ENCODE assay signal across 7 cellular contexts in the genomic region with DNA sequence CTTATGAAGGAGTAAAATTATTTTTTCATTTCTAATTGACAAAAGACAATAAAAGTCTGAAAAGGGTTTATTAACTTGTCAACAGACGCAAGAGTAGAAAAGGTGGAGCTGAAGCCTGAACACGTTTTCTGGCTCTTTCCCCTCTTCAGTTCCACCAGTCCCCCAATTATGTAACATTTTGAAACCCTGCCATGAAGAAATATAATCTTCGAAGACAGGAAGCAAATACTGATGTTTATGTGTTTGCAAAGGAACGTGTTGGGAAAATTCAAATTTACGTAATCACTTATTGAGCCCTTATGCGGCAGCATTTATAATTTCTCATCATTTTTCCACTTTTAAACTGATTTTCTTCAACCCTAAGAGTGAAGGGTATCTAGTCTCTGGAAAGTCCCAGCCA. TPM values are rescaled to one million over a fixed set of nuclear protein-coding genes. Genes with fewer than 3 reads are reported as not detected.
DNase-seq lines count a peak whose midpoint lies in the region; ATAC-seq and TF ChIP-seq lines count a peak whose summit lies in the region.

No MANE protein-coding gene starts in this region.

- H3K4me1 Mint-ChIP-seq in T-helper 17 cell = peaks cover 27% of the 10 kb centered on the region

- TF ChIP-seq POLR2A in HCT116 (IDR thresholded peaks at IDR 0.05; ENCODE audit: borderline replicate concordance, extremely low read depth, insufficient read depth, insufficient read length) = no peak
- no peak for TF ChIP-seq POLR2A in gastroesophageal sphincter (IDR thresholded peaks at IDR 0.05)

- no peak for TF ChIP-seq RAD21 in HCT116 (IDR thresholded peaks at IDR 0.05; ENCODE audit: low read depth)

- no peaks in the 10 kb centered on the region for H3K27me3 ChIP-seq in HCT116 (ENCODE audit: insufficient read depth, low read length)
- no peaks in the 10 kb centered on the region for H3K27me3 ChIP-seq in gastroesophageal sphincter

- TF ChIP-seq EP300 in gastroesophageal sphincter (IDR thresholded peaks at IDR 0.05) = no peak

- POLR2A ChIA-PET in HCT116 (lab: Charles Lee) = no interaction called here

- RAD21 ChIA-PET in HCT116 (lab: Charles Lee; ENCODE audit: low non-redundant PET in 1 of 2, low total read pairs in 2 of 2, uncharacterized antibody in 2 of 2, unreplicated experiment in 2 of 2) = no interaction called here

- H3K36me3 Mint-ChIP-seq in T-helper 17 cell (ENCODE audit: low read depth) = no peaks in the 10 kb centered on the region

- H4K20me1 ChIP-seq in HCT116 (ENCODE audit: insufficient read depth) = no peaks in the 10 kb centered on the region

- no peaks in the 10 kb centered on the region for H3K27me3 Mint-ChIP-seq in T-helper 17 cell

- DNase-seq in HCT116 (ENCODE audit: low read depth, low spot score) (no peak), T-helper 17 cell (no peak), ecto neural progenitor cell (ENCODE audit: low spot score) (no peak), GDM1 (lab: John Stamatoyannopoulos, UW) (no peak), substantia nigra (lab: John Stamatoyannopoulos, UW) (no peak)

- peak overlapping the region; percentile 86 for H3K9ac ChIP-seq in HCT116 (ENCODE audit: low read length)

- peak overlapping the region; percentile 96 for H3K4me3 Mint-ChIP-seq in T-helper 17 cell

- peaks cover 6 to 11% of the 10 kb centered on the region in 2 experiments; a peak in 2 of 4 replicates for H3K36me3 ChIP-seq in HCT116 (ENCODE audit: control insufficient read depth in 1 of 2, insufficient read depth in 2 of 2, low read length in 2 of 2)
- peaks cover 3 to 12% of the 10 kb centered on the region in 2 donors for H3K36me3 ChIP-seq in gastroesophageal sphincter

- peak overlapping the region; percentile 96 for H3K27ac Mint-ChIP-seq in T-helper 17 cell

- 10 to 12% methylated on average over 5 to 6 of the region's 6 CpGs for WGBS in gastroesophageal sphincter (ENCODE audit: low coverage in 1 of 2), 2 donors

- H3K4me2 ChIP-seq in HCT116 (ENCODE audit: low read length) = peak overlapping the region; percentile 87

- intact Hi-C loops in HCT116 (cut with micrococcal nuclease) = no loop called here

- H3K4me1 ChIP-seq in HCT116 (ENCODE audit: control insufficient read depth in 1 of 2, insufficient read depth in 2 of 2, low read length in 2 of 2) = peaks cover 0 to 9% of the 10 kb centered on the region in 2 experiments; a peak in 2 of 4 replicates
- H3K4me1 ChIP-seq in gastroesophageal sphincter = peaks cover 0 to 28% (median 4%) of the 10 kb centered on the region in 3 donors

- no peak for TF ChIP-seq CTCF in HCT116 (IDR thresholded peaks at IDR 0.05 in 2 of 3, conservative IDR thresholded peaks at IDR 0.05 in 1 of 3; ENCODE audit: borderline replicate concordance in 1 of 3, insufficient read depth in 1 of 3, low read depth in 2 of 3, low read length in 2 of 3)
- TF ChIP-seq CTCF in gastroesophageal sphincter (IDR thresholded peaks at IDR 0.05) = no peak

- H3K27ac ChIP-seq in HCT116 (ENCODE audit: low read depth, low read length) (peak overlapping the region; percentile 74), gastroesophageal sphincter (peak overlapping the region; percentile 70 to 92 (median 92)), skin epidermis (peak overlapping the region in 20 of 21 experiments; percentile 86 to 98 (median 92)), substantia nigra (ENCODE audit: low read depth, low read length, poor library complexity, severe bottlenecking) (no peak overlapping the region)

- CTCF ChIA-PET in HCT116 (lab: Charles Lee) = no interaction called here

- no TSS peak for BruUV-seq in HCT116 (replicated peaks; lab: Mats Ljungman, UMichigan)

- H3K9me3 ChIP-seq in HCT116 (ENCODE audit: control insufficient read depth in 1 of 2, insufficient read depth in 1 of 2, low read depth in 1 of 2, low read length in 2 of 2) (no peaks in the 10 kb centered on the region), T-helper 17 cell (ENCODE audit: control insufficient read depth, low read length, poor library complexity, severe bottlenecking) (no peaks in the 10 kb centered on the region), gastroesophageal sphincter (no peaks in the 10 kb centered on the region)

- H3K9me2 ChIP-seq in HCT116 (ENCODE audit: insufficient read depth) = no peaks in the 10 kb centered on the region

- H2AFZ ChIP-seq in HCT116 (ENCODE audit: low read depth, low read length, poor library complexity, severe bottlenecking) = no peak overlapping the region

- peak overlapping the region; percentile 68 to 85 for H3K4me3 ChIP-seq in HCT116 (replicated peaks in 1 of 2; ENCODE audit: low read depth in 1 of 2, low read length in 2 of 2)
- peak overlapping the region; percentile 67 to 68 for H3K4me3 ChIP-seq in gastroesophageal sphincter
- peak overlapping the region; percentile 57 to 90 (median 80) for H3K4me3 ChIP-seq in skin epidermis

- no peak for ATAC-seq in HCT116
- no peak for ATAC-seq in T-helper 17 cell
- ATAC-seq in gastroesophageal sphincter = no peak

- peaks cover 50% of the 10 kb centered on the region for H3K79me2 ChIP-seq in HCT116 (ENCODE audit: insufficient read depth, low read length)

TF ChIP-seq in HCT116, 20 proteins besides CTCF, POLR2A, EP300 and RAD21:
- no peak for TF ChIP-seq ZNF274 (IDR thresholded peaks at IDR 0.05; ENCODE audit: low read depth, low read length)
- TF ChIP-seq, protein P1, sequence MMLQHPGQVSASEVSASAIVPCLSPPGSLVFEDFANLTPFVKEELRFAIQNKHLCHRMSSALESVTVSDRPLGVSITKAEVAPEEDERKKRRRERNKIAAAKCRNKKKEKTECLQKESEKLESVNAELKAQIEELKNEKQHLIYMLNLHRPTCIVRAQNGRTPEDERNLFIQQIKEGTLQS (IDR thresholded peaks at IDR 0.05) = no peak
- TF ChIP-seq EZH2phosphoT487 (IDR thresholded peaks at IDR 0.05; ENCODE audit: borderline replicate concordance) = no peak
- TF ChIP-seq CEBPB (IDR thresholded peaks at IDR 0.05; ENCODE audit: low read depth) = no peak
- TF ChIP-seq SIN3A (IDR thresholded peaks at IDR 0.05; ENCODE audit: low read depth) = no peak
- TF ChIP-seq SRF (IDR thresholded peaks at IDR 0.05; ENCODE audit: low read depth) = no peak
- no peak for TF ChIP-seq TCF7L2 (IDR thresholded peaks at IDR 0.05; ENCODE audit: borderline replicate concordance, extremely low read depth, insufficient read depth, insufficient read length)
- TF ChIP-seq YY1 (IDR thresholded peaks at IDR 0.05; ENCODE audit: extremely low read depth, insufficient replicate concordance, low read depth, low read length) = no peak
- no peak for TF ChIP-seq CBX3 (IDR thresholded peaks at IDR 0.05; ENCODE audit: low read depth)
- no peak for TF ChIP-seq POLR2AphosphoS5 (IDR thresholded peaks at IDR 0.05; ENCODE audit: low read depth, low read length)

RNA-seq across cellular contexts. Expression of a gene that starts 0.8 kb away (rescaled TPM):
- 23.3 TPM for total RNA-seq in HCT116 (2021; ENCODE audit: unreplicated experiment)
- 10.8 and 15.9 TPM in 2 replicates for polyA plus RNA-seq in HCT116 (2012)
- total RNA-seq in T-helper 17 cell = 10 to 100 TPM; 28.0 to 29.1 TPM
- 10 to 100 TPM; 38.9 to 60.2 (median 46.2) TPM for total RNA-seq in gastroesophageal sphincter

RNA-seq across cellular contexts. Expression of a gene that starts 19.7 kb away (rescaled TPM):
- 8.8 TPM for total RNA-seq in HCT116 (2021; ENCODE audit: unreplicated experiment)
- 5.4 and 6.1 TPM in 2 replicates for polyA plus RNA-seq in HCT116 (2012)
- total RNA-seq in T-helper 17 cell = under 1 TPM in 1 of 2 donors, not detected in 1; 0.13 TPM
- total RNA-seq in gastroesophageal sphincter = 10 to 100 TPM; 20.9 to 25.4 (median 24.3) TPM
